Comparison of ENCODE assay signal across 1 cellular context in genomic region chr13:50378513-50378970, GRCh38.
A peak's percentile ranks its signal among the peaks of the same experiment; 100 is the strongest.
TF ChIP-seq lines count a peak whose summit lies in the region.

No MANE protein-coding gene starts in this region.

TF ChIP-seq in HEK293, 187 proteins besides CTCF, POLR2A, EP300 and RAD21 (continued from another document):
- peak; percentile 99 for TF ChIP-seq PRDM6 (tag by site-specific recombination; IDR thresholded peaks at IDR 0.05)
- no peak for TF ChIP-seq GLI4 (tag by site-specific recombination; IDR thresholded peaks at IDR 0.05)
- peak; percentile 65; the same call in 1 of the 2 replicates for TF ChIP-seq PRDM10 (tag by site-specific recombination; IDR thresholded peaks at IDR 0.05)
- no peak for TF ChIP-seq ZSCAN5A (tag by site-specific recombination; IDR thresholded peaks at IDR 0.05)
TF ChIP-seq in HEK293: peak in this region for 40.
